In genomic region chr14:24429395-24430142, GRCh38 we compare ENCODE assay signal across 9 cellular contexts. TPM values are rescaled to one million over a fixed set of nuclear protein-coding genes. Genes with fewer than 3 reads are reported as not detected.
DNase-seq lines count a peak whose midpoint lies in the region; ATAC-seq, FAIRE-seq and TF ChIP-seq lines count a peak whose summit lies in the region.
"Had no signal": no experiment of that assay in that cellular context is flagged by ENCODE, and none has a peak within 500 bp of the region (broad histone marks: within the 10 kb centered on the region; RNA-seq: fewer than 3 reads in every experiment).

CBLN3 (minus strand) TSS chr14:24429668; CDS start chr14:24429054, 614 bp downstream.
KHNYN (plus strand) TSS chr14:24429954; CDS start chr14:24430731, 777 bp downstream.

- BruUV-seq in HepG2 (replicated peaks; lab: Mats Ljungman, UMichigan) = TSS peak; percentile 84

- no peaks in the 10 kb centered on the region for H3K9me3 ChIP-seq in HepG2 (ENCODE audit: low read length)

- intact Hi-C loops in HepG2 (cut with micrococcal nuclease; ENCODE audit: unreplicated experiment) = loop anchor here (2.0 to 10.0 kb wide), 3 partner anchors 31 to 845 kb away; partner anchors contain the start of genes NYNRIN and TINF2

- peak within 1 kb of the TSS; percentile 86 for H3K4me2 ChIP-seq in HepG2 (ENCODE audit: low read depth, low read length)

- H3K36me3 ChIP-seq in HepG2 (replicated peaks in 1 of 2; ENCODE audit: control insufficient read depth in 1 of 2, insufficient read depth in 2 of 2, low read length in 2 of 2) = peaks cover 18 to 20% of the 10 kb centered on the region in 2 experiments

- no peaks in the 10 kb centered on the region; a peak in 1 of 5 replicates for H3K27me3 ChIP-seq in HepG2 (ENCODE audit: control insufficient read depth in 1 of 2, insufficient read depth in 2 of 2, low read length in 2 of 2)

- WGBS in HepG2 (ENCODE audit: low lambda C conversion rate) = 13% methylated on average over 56 of the region's 57 CpGs

- TF ChIP-seq RAD21 in HepG2 (CRISPR knock-in tag; IDR thresholded peaks at IDR 0.05) = peak; percentile 65; the same call in 1 of the 2 replicates

- in situ Hi-C loops in GM18951 (cut with MboI; ENCODE audit: low sequenced_read_pairs, unreplicated experiment) (loop anchor here (10.0 kb wide), 2 partner anchors 55 to 95 kb away; partner anchors contain the start of genes ADCY4 and RIPK3), HepG2 (cut with HindIII; ENCODE audit: extremely low pct_ligation_motif_present, low pct_unique_long_range_greater_than_20kb) (loop anchor here (5.0 to 10.0 kb wide), 3 partner anchors 62 to 185 kb away; partner anchors contain the start of genes NFATC4 and TINF2)

- peak; percentile 75 for ATAC-seq in HG03159 (IDR thresholded peaks at IDR 0.05; ENCODE audit: unreplicated experiment)
- peak; percentile 73 for ATAC-seq in HepG2

- CTCF ChIA-PET in HepG2 (lab: Yijun Ruan, JAX; ENCODE audit: low intra/inter-chr PET ratio, low total read pairs) = interaction anchor here (8.8 to 11.8 kb wide), 2 partner anchors 65 to 98 kb away, joined by 235 to 295 read pairs; partner anchors contain the start of genes ADCY4 and NFATC4

- H3K9ac ChIP-seq in HepG2 (ENCODE audit: insufficient read depth, low read depth, low read length) = peak within 1 kb of the TSS; percentile 79

- peaks cover 6% of the 10 kb centered on the region for H3K79me2 ChIP-seq in HepG2 (ENCODE audit: insufficient read depth, low read length)

- FAIRE-seq in HepG2 (lab: Jason Lieb, UNC) = no peak
- FAIRE-seq: endometrium had no signal

- H3K27ac ChIP-seq in coronary artery (peak within 1 kb of the TSS; percentile 96 to 99), HepG2 (ENCODE audit: extremely low read length, insufficient read depth, low read length) (peak within 1 kb of the TSS; percentile 66)

- TF ChIP-seq POLR2A in GM18951 (IDR thresholded peaks at IDR 0.05; ENCODE audit: extremely low read depth, insufficient read depth, insufficient read length) = peak; percentile 97
- TF ChIP-seq POLR2A in HepG2 (IDR thresholded peaks at IDR 0.05; ENCODE audit: insufficient read depth in 1 of 2, low read depth in 2 of 2, low read length in 2 of 2) = peak in 1 of 2 experiments; percentile 96; a peak in 2 of 4 replicates

- H2AFZ ChIP-seq in HepG2 (ENCODE audit: low read length) = peak within 1 kb of the TSS; percentile 18

- POLR2A ChIA-PET in HepG2 (lab: Yijun Ruan, JAX) = interaction anchor here (0.6 to 9.1 kb wide), 52 partner anchors 9 to 1663 kb away, joined by 3 to 242 read pairs (median 6); partner anchors contain the start of genes ACIN1, BCL2L2, C14orf119 and CHMP4A

- H4K20me1 ChIP-seq in HepG2 (ENCODE audit: insufficient read depth, low read length) = peaks cover 16% of the 10 kb centered on the region

- peak; percentile 67 to 84 for DNase-seq in AML-193 (lab: John Stamatoyannopoulos, UW)
- peak; percentile 77 for DNase-seq in NCI-H2227 treated with DMSO at 0.1 percent for 48 hours (lab: John Stamatoyannopoulos, UW)
- DNase-seq in activated CD4-positive, alpha-beta T cell treated with anti-CD3 and anti-CD28 coated beads for 48 hours = peak; percentile 91
- peak; percentile 95 for DNase-seq in coronary artery (ENCODE audit: low spot score)
- DNase-seq in HepG2 (ENCODE audit: low spot score) = peak; percentile 94
- DNase-seq in stimulated activated CD4-positive, alpha-beta T cell treated with anti-CD3 and anti-CD28 coated beads, Interleukin-2, amount 100 ng/mL, for 4 hours (ENCODE audit: low read depth) = peak; percentile 81

- H3K4me1 ChIP-seq in HepG2 (ENCODE audit: insufficient read depth, low read length) = peaks cover 69% of the 10 kb centered on the region

- TF ChIP-seq CTCF in coronary artery (IDR thresholded peaks at IDR 0.05) (no peak), HepG2 (CRISPR knock-in tag; IDR thresholded peaks at IDR 0.05) (peak; percentile 23)

- H3K4me3 ChIP-seq in coronary artery (peak within 1 kb of the TSS; percentile 89), HepG2 (replicated peaks in 1 of 3; ENCODE audit: insufficient read depth in 1 of 3, low read depth in 2 of 3, low read length in 3 of 3) (peak within 1 kb of the TSS; percentile 65 to 82 (median 80))

- TF ChIP-seq EP300 in HepG2 (IDR thresholded peaks at IDR 0.05; ENCODE audit: low read depth in 2 of 2, low read length in 2 of 2) (peak in 1 of 2 experiments; percentile 68; a peak in 1 of 4 replicates), HepG2 (CRISPR knock-in tag; IDR thresholded peaks at IDR 0.05; ENCODE audit: borderline replicate concordance) (peak; percentile 57)

TF ChIP-seq in HepG2, 621 proteins besides CTCF, POLR2A, EP300 and RAD21 (continues in another document):
- TF ChIP-seq THAP8 (CRISPR knock-in tag; IDR thresholded peaks at IDR 0.05; ENCODE audit: borderline replicate concordance) = no peak
- no peak for TF ChIP-seq ATRX (CRISPR knock-in tag; IDR thresholded peaks at IDR 0.05; ENCODE audit: borderline replicate concordance)
- TF ChIP-seq ZNF263 (CRISPR knock-in tag; IDR thresholded peaks at IDR 0.05) = peak; percentile 99

RNA-seq across cellular contexts. Expression of gene CBLN3, which starts in this region (rescaled TPM):
- 0.45 and 0.66 TPM in 2 replicates for total RNA-seq in HepG2 (2016; rRNA removed; fragmentation: Illumina TruSeq; extraction: Trizol)
- total RNA-seq in HepG2 (2016; cell fraction: cytosol; rRNA removed; fragmentation: Illumina TruSeq; extraction: Trizol; ENCODE audit: low read depth) = 0.62 and 0.81 TPM in 2 replicates
- 0.58 and 0.78 TPM in 2 replicates for total RNA-seq in HepG2 (2016; cell fraction: insoluble cytoplasmic fraction; rRNA removed; fragmentation: Illumina TruSeq; extraction: Trizol)
- 1.3 TPM in 2 replicates for total RNA-seq in HepG2 (2016; cell fraction: membrane; rRNA removed; fragmentation: Illumina TruSeq; extraction: Trizol)
- total RNA-seq in HepG2 (2016; cell fraction: nucleus; rRNA removed; fragmentation: Illumina TruSeq; extraction: Trizol) = 0.47 and 0.60 TPM in 2 replicates
- polyA plus RNA-seq in HepG2 (2011; rRNA removed) = 0.74 and 0.98 TPM in 2 replicates
- 0.71 and 0.97 TPM in 2 replicates for polyA plus RNA-seq in HepG2 (2011; cell fraction: cytosol; rRNA removed)
- polyA plus RNA-seq in HepG2 (2011; cell fraction: nucleus; rRNA removed) = 1.3 and 1.8 TPM in 2 replicates
- polyA plus RNA-seq in HepG2 (2012) = 0.77 and 1.9 TPM in 2 replicates
- 0.70 and 0.86 TPM in 2 replicates for polyA plus RNA-seq in HepG2 (2016; cell fraction: cytosol; fragmentation: Illumina TruSeq; extraction: Trizol; ENCODE audit: low read depth)
- 0.62 and 1.3 TPM in 2 replicates for polyA plus RNA-seq in HepG2 (2016; cell fraction: insoluble cytoplasmic fraction; fragmentation: Illumina TruSeq; extraction: Trizol; ENCODE audit: low read depth)
- 1.4 TPM in 2 replicates for polyA plus RNA-seq in HepG2 (2016; cell fraction: membrane; fragmentation: Illumina TruSeq; extraction: Trizol; ENCODE audit: low read depth)
- polyA plus RNA-seq in HepG2 (2016; cell fraction: nucleus; fragmentation: Illumina TruSeq; extraction: Trizol; ENCODE audit: insufficient read depth, low read depth) = 1.3 and 1.6 TPM in 2 replicates
- 0.37 and 0.92 TPM in 2 replicates for polyA minus RNA-seq in HepG2 (2011; rRNA and poly(A)+ RNA removed; ENCODE audit: low replicate concordance)
- polyA minus RNA-seq in HepG2 (2011; cell fraction: cytosol; rRNA and poly(A)+ RNA removed) = 0.30 and 0.35 TPM in 2 replicates
- polyA minus RNA-seq in HepG2 (2011; cell fraction: nucleus; rRNA and poly(A)+ RNA removed) = 0.52 and 0.75 TPM in 2 replicates

RNA-seq across cellular contexts. Expression of gene KHNYN, which starts in this region (rescaled TPM):
- 72.2 and 75.7 TPM in 2 replicates for total RNA-seq in HepG2 (2016; rRNA removed; fragmentation: Illumina TruSeq; extraction: Trizol)
- total RNA-seq in HepG2 (2016; cell fraction: cytosol; rRNA removed; fragmentation: Illumina TruSeq; extraction: Trizol; ENCODE audit: low read depth) = 10.2 and 10.7 TPM in 2 replicates
- total RNA-seq in HepG2 (2016; cell fraction: insoluble cytoplasmic fraction; rRNA removed; fragmentation: Illumina TruSeq; extraction: Trizol) = 60.0 and 78.8 TPM in 2 replicates
- 35.9 and 40.5 TPM in 2 replicates for total RNA-seq in HepG2 (2016; cell fraction: membrane; rRNA removed; fragmentation: Illumina TruSeq; extraction: Trizol)
- 62.0 and 78.7 TPM in 2 replicates for total RNA-seq in HepG2 (2016; cell fraction: nucleus; rRNA removed; fragmentation: Illumina TruSeq; extraction: Trizol)
- polyA plus RNA-seq in HepG2 (2011; rRNA removed) = 52.8 and 76.4 TPM in 2 replicates
- 36.1 and 40.8 TPM in 2 replicates for polyA plus RNA-seq in HepG2 (2011; cell fraction: cytosol; rRNA removed)
- polyA plus RNA-seq in HepG2 (2011; cell fraction: nucleus; rRNA removed) = 158 and 160 TPM in 2 replicates
- 82.6 and 83.5 TPM in 2 replicates for polyA plus RNA-seq in HepG2 (2012)
- 4.7 and 5.4 TPM in 2 replicates for polyA plus RNA-seq in HepG2 (2016; cell fraction: cytosol; fragmentation: Illumina TruSeq; extraction: Trizol; ENCODE audit: low read depth)
- polyA plus RNA-seq in HepG2 (2016; cell fraction: insoluble cytoplasmic fraction; fragmentation: Illumina TruSeq; extraction: Trizol; ENCODE audit: low read depth) = 37.4 and 41.5 TPM in 2 replicates
- 19.0 and 20.9 TPM in 2 replicates for polyA plus RNA-seq in HepG2 (2016; cell fraction: membrane; fragmentation: Illumina TruSeq; extraction: Trizol; ENCODE audit: low read depth)
- 71.6 and 72.4 TPM in 2 replicates for polyA plus RNA-seq in HepG2 (2016; cell fraction: nucleus; fragmentation: Illumina TruSeq; extraction: Trizol; ENCODE audit: insufficient read depth, low read depth)
- polyA minus RNA-seq in HepG2 (2011; rRNA and poly(A)+ RNA removed; ENCODE audit: low replicate concordance) = 29.4 and 108 TPM in 2 replicates
- polyA minus RNA-seq in HepG2 (2011; cell fraction: cytosol; rRNA and poly(A)+ RNA removed) = 32.8 and 41.4 TPM in 2 replicates
- 109 and 126 TPM in 2 replicates for polyA minus RNA-seq in HepG2 (2011; cell fraction: nucleus; rRNA and poly(A)+ RNA removed)

Comparison
In these comparisons a context has a peak if more than half of its experiments do, and no peak if none do; other contexts are left out.
1. Peak in every context shown above with its lines: DNase-seq, ATAC-seq, H3K4me3 ChIP-seq and H3K27ac ChIP-seq.